Comparison of ENCODE assay signal across 8 cellular contexts in genomic region chr9:26947736-26948135, GRCh38. TPM values are rescaled to one million over a fixed set of nuclear protein-coding genes. Genes with fewer than 3 reads are reported as not detected.
DNase-seq lines count a peak whose midpoint lies in the region; ATAC-seq and TF ChIP-seq lines count a peak whose summit lies in the region.

No MANE protein-coding gene starts in this region.

- H3K4me1 ChIP-seq in spleen: peaks cover 17 to 46% (median 40%) of the 10 kb centered on the region in 6 donors

- peak overlapping the region; percentile 87 to 99 (median 97) for H3K27ac ChIP-seq in spleen

- no peak for TF ChIP-seq POLR2A in spleen (IDR thresholded peaks at IDR 0.05)

- ATAC-seq in WTC11: no peak
- no peak for ATAC-seq in GM18861 (IDR thresholded peaks at IDR 0.05; ENCODE audit: unreplicated experiment)
- no peak for ATAC-seq in HG02884 (IDR thresholded peaks at IDR 0.05; ENCODE audit: unreplicated experiment)

- DNase-seq in DMS53 (lab: John Stamatoyannopoulos, UW) (peak; percentile 33), DMS53 treated with DMSO at 0.1 percent for 48 hours (lab: John Stamatoyannopoulos, UW; ENCODE audit: unreplicated experiment) (no peak), WTC11 (ENCODE audit: low spot score) (no peak), fibroblast of mammary gland (ENCODE audit: low read depth) (no peak), spleen (peak; percentile 82), UCSD-AML1 (lab: John Stamatoyannopoulos, UW; ENCODE audit: unreplicated experiment) (no peak)

- H3K36me3 Mint-ChIP-seq in WTC11: no peaks in the 10 kb centered on the region

- H3K27me3 Mint-ChIP-seq in WTC11 (ENCODE audit: low read depth): no peaks in the 10 kb centered on the region

- H3K9me3 Mint-ChIP-seq in WTC11: no peaks in the 10 kb centered on the region

- peak overlapping the region; percentile 82 for H3K4me3 Mint-ChIP-seq in WTC11

- TF ChIP-seq CTCF in WTC11 (IDR thresholded peaks at IDR 0.05): no peak
- no peak for TF ChIP-seq CTCF in fibroblast of mammary gland (conservative IDR thresholded peaks at IDR 0.05; ENCODE audit: control insufficient read depth, insufficient read depth, low read depth, low read length)
- no peak for TF ChIP-seq CTCF in spleen (IDR thresholded peaks at IDR 0.05 in 8 of 11, conservative IDR thresholded peaks at IDR 0.05 in 3 of 11)

- peaks cover 25% of the 10 kb centered on the region for H3K4me1 Mint-ChIP-seq in WTC11

- CTCF ChIA-PET in WTC11 (lab: Charles Lee): interaction anchor here (1.0 to 1.5 kb wide), 3 partner anchors 8 to 56 kb away, joined by 3 to 5 read pairs (median 3); partner anchors contain the start of gene IFT74

- intact Hi-C loops in spleen (cut with DNase I; ENCODE audit: low total_unique reads): loop anchor here (10.0 kb wide), 2 partner anchors 53 to 627 kb away; partner anchors contain the start of genes C9orf72 and CAAP1

- H3K9me3 ChIP-seq in spleen: no peaks in the 10 kb centered on the region

- POLR2A ChIA-PET in WTC11 (lab: Charles Lee): interaction anchor here (0.9 to 1.5 kb wide), 4 partner anchors 9 to 56 kb away, joined by 3 to 12 read pairs (median 8); partner anchors contain the start of genes CAAP1 and IFT74

- peak overlapping the region; percentile 96 for H3K4me3 ChIP-seq in fibroblast of mammary gland (ENCODE audit: control insufficient read depth, low read depth, low read length)
- peak overlapping the region; percentile 74 to 99 (median 90) for H3K4me3 ChIP-seq in spleen

- H3K27me3 ChIP-seq in spleen (replicated peaks in 1 of 7): no peaks in the 10 kb centered on the region

- 0 to 4% (median 3%) methylated on average over 9 of the region's 9 CpGs for WGBS in spleen, 5 donors

- peak overlapping the region; percentile 100 for H3K27ac Mint-ChIP-seq in WTC11

- peaks cover 0 to 12% (median 0%) of the 10 kb centered on the region in 6 donors for H3K36me3 ChIP-seq in spleen

TF ChIP-seq in WTC11, 78 proteins besides CTCF, POLR2A, EP300 and RAD21:
- TF ChIP-seq EMX1 (CRISPR knock-in tag; IDR thresholded peaks at IDR 0.05) (no peak), E2F5 (CRISPR knock-in tag; IDR thresholded peaks at IDR 0.05) (no peak), ZNF138 (CRISPR knock-in tag; conservative IDR thresholded peaks at IDR 0.05) (no peak), TP53 (CRISPR knock-in tag; IDR thresholded peaks at IDR 0.05) (no peak), ZNF512 (CRISPR knock-in tag; IDR thresholded peaks at IDR 0.05; ENCODE audit: borderline replicate concordance) (no peak), ZBTB43 (CRISPR knock-in tag; IDR thresholded peaks at IDR 0.05) (no peak), NR3C1 (CRISPR knock-in tag; conservative IDR thresholded peaks at IDR 0.05; ENCODE audit: low read depth) (no peak), ATF2 (CRISPR knock-in tag; IDR thresholded peaks at IDR 0.05; ENCODE audit: borderline replicate concordance, low read depth) (no peak), OVOL2 (CRISPR knock-in tag; IDR thresholded peaks at IDR 0.05; ENCODE audit: borderline replicate concordance) (no peak)
- TF ChIP-seq, protein P1, sequence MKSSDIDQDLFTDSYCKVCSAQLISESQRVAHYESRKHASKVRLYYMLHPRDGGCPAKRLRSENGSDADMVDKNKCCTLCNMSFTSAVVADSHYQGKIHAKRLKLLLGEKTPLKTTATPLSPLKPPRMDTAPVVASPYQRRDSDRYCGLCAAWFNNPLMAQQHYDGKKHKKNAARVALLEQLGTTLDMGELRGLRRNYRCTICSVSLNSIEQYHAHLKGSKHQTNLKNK (CRISPR knock-in tag; IDR thresholded peaks at IDR 0.05): no peak

RNA-seq across cellular contexts. Expression of gene PLAA, which starts 0.7 kb away (rescaled TPM):
- total RNA-seq in WTC11 (2021) (48.8 to 56.1 TPM (median 50.5 TPM) in 3 replicates), spleen (10 to 100 TPM; 20.9 to 34.5 (median 26.9) TPM)
- 1 to 10 TPM; 6.2 to 8.5 (median 7.2) TPM for polyA plus RNA-seq in spleen

RNA-seq across cellular contexts. Expression of gene IFT74, which starts 8.5 kb away (rescaled TPM):
- total RNA-seq in WTC11 (2021): 15.2 to 21.6 TPM (median 17.3 TPM) in 3 replicates
- total RNA-seq in spleen: 10 to 100 TPM; 10.6 to 25.6 (median 12.6) TPM
- polyA plus RNA-seq in spleen: 1 to 10 TPM; 7.1 to 9.4 (median 9.4) TPM

RNA-seq across cellular contexts. Expression of gene CAAP1, which starts 55.1 kb away (rescaled TPM):
- total RNA-seq in WTC11 (2021) (33.2 to 45.4 TPM (median 36.1 TPM) in 3 replicates), spleen (10 to 100 TPM; 11.9 to 22.3 (median 15.2) TPM)
- 10 to 100 TPM; 10.6 to 12.9 (median 11.2) TPM for polyA plus RNA-seq in spleen

RNA-seq across cellular contexts. Expression of gene LRRC19, which starts 57.7 kb away (rescaled TPM):
- not detected in 3 replicates for total RNA-seq in WTC11 (2021)
- total RNA-seq in spleen: not detected
- not detected for polyA plus RNA-seq in spleen

Comparison
In these comparisons a context has a peak if more than half of its experiments do, and no peak if none do; other contexts are left out.
1. DNase-seq: peak in DMS53 (single experiment) and spleen (single experiment); none in DMS53 treated with DMSO at 0.1 percent for 48 hours (single experiment), WTC11 (single experiment), fibroblast of mammary gland (single experiment) and UCSD-AML1 (single experiment).